8 cellular contexts compared by ENCODE assay signal in the genomic region with DNA sequence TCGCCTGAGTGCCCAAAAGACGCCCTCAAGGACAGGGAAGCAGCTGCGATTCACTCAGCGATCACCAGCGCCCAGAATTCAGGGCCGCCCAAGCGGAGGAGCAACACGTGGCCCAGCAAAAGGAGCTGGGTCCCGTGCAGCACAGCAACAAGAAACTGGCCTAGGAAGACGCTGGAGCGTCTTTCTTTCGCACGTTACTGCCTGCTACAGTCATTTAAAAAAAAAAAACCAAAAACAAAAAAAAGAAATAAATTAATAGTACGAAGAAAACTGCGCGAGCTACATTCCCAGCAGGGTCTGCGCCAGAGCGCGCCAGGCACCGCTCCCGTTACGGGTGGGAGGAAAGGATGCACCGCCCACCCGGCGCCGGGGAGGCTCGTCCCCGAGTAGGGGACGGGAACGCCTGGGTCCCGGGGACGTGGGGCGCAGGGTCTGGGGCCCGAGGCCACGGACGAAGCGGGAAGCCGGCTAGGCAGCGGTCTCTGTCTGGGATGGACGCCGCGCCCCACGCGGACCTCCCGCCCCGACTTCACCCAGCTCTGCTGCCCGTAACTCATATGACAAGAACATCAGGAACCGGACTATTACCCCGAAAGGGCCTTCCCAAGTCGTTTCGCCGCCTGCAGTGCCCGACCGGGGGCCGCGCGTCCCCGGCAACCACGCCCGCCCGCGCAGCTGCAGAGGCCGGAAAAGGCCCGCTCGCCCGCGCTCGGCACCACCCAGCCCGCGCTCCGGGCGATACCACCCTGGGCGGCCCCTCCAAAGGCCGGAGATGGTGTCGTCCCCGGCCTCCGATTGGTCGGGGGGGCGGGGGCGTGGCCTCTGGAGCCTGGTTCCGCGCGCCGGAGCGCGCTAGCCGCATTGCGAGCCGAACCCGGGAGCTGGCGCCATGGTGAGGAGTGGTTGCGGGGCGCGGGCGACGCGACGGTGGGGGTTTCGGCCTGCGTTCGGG.
DNase-seq lines count a peak whose midpoint lies in the region; FAIRE-seq and TF ChIP-seq lines count a peak whose summit lies in the region.

A gene with protein sequence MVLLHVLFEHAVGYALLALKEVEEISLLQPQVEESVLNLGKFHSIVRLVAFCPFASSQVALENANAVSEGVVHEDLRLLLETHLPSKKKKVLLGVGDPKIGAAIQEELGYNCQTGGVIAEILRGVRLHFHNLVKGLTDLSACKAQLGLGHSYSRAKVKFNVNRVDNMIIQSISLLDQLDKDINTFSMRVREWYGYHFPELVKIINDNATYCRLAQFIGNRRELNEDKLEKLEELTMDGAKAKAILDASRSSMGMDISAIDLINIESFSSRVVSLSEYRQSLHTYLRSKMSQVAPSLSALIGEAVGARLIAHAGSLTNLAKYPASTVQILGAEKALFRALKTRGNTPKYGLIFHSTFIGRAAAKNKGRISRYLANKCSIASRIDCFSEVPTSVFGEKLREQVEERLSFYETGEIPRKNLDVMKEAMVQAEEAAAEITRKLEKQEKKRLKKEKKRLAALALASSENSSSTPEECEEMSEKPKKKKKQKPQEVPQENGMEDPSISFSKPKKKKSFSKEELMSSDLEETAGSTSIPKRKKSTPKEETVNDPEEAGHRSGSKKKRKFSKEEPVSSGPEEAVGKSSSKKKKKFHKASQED (plus strand): TSS at position 861 of the 952 bp plus-strand sequence. CDS start 29 bp downstream, at position 890.

- H3K4me3 ChIP-seq in Loucy (ENCODE audit: low read length, poor library complexity, severe bottlenecking) = peak within 1 kb of the TSS; percentile 99
- peak within 1 kb of the TSS; percentile 97 for H3K4me3 ChIP-seq in fibroblast of pulmonary artery (replicated peaks; ENCODE audit: low read depth, low read length)

- peak within 1 kb of the TSS; percentile 99 for H3K4me2 ChIP-seq in Loucy (ENCODE audit: low read depth, low read length, poor library complexity, severe bottlenecking)

- peak; percentile 90 for TF ChIP-seq POLR2A in H54 (IDR thresholded peaks at IDR 0.05; ENCODE audit: low read depth, low read length)

- no peaks in the 10 kb centered on the region for H3K9me3 Mint-ChIP-seq in nephron progenitor cell
- no peaks in the 10 kb centered on the region for H3K9me3 Mint-ChIP-seq in stimulated activated naive CD8-positive, alpha-beta T cell treated with anti-CD3 and anti-CD28 coated beads, Interleukin-15, Interleukin-2, amounts not matched to agents 100 ng/mL and 50 ng/mL, for 24 hours

- peaks cover 29% of the 10 kb centered on the region for H3K4me1 Mint-ChIP-seq in nephron progenitor cell
- peaks cover 45% of the 10 kb centered on the region for H3K4me1 Mint-ChIP-seq in stimulated activated naive CD8-positive, alpha-beta T cell treated with anti-CD3 and anti-CD28 coated beads, Interleukin-15, Interleukin-2, amounts not matched to agents 100 ng/mL and 50 ng/mL, for 24 hours (ENCODE audit: low read depth)

- no peaks in the 10 kb centered on the region for H3K9me2 ChIP-seq in Loucy (replicated peaks; ENCODE audit: low read depth, low read length)

- H3K36me3 Mint-ChIP-seq in nephron progenitor cell (ENCODE audit: low read depth) = peaks cover 32% of the 10 kb centered on the region
- H3K36me3 Mint-ChIP-seq in stimulated activated naive CD8-positive, alpha-beta T cell treated with anti-CD3 and anti-CD28 coated beads, Interleukin-15, Interleukin-2, amounts not matched to agents 100 ng/mL and 50 ng/mL, for 24 hours (ENCODE audit: low read depth) = peaks cover 45% of the 10 kb centered on the region

- TF ChIP-seq CTCF in Loucy (conservative IDR thresholded peaks at IDR 0.05; ENCODE audit: low read length) (no peak), fibroblast of pulmonary artery (IDR thresholded peaks at IDR 0.05; ENCODE audit: low read length, missing control alignments) (no peak), nephron progenitor cell (IDR thresholded peaks at IDR 0.05) (no peak)

- H3K9me3 ChIP-seq in Loucy (ENCODE audit: insufficient read depth, low read depth, low read length) = no peaks in the 10 kb centered on the region

- no peak for FAIRE-seq in H54 (lab: Jason Lieb, UNC)

- peak within 1 kb of the TSS; percentile 95 for H2AFZ ChIP-seq in Loucy (ENCODE audit: low read length)

- H4K20me1 ChIP-seq in Loucy (ENCODE audit: insufficient read depth, low read length, poor library complexity, severe bottlenecking) = peaks cover 46% of the 10 kb centered on the region

- H3K4me1 ChIP-seq in Loucy (ENCODE audit: insufficient read depth, low read length, poor library complexity, severe bottlenecking) = peaks cover 38% of the 10 kb centered on the region

- H3K36me3 ChIP-seq in Loucy (ENCODE audit: insufficient read depth, low read length) = peaks cover 34% of the 10 kb centered on the region

- H3K4me3 Mint-ChIP-seq in nephron progenitor cell = peak within 1 kb of the TSS; percentile 93
- peak within 1 kb of the TSS; percentile 91 for H3K4me3 Mint-ChIP-seq in stimulated activated naive CD8-positive, alpha-beta T cell treated with anti-CD3 and anti-CD28 coated beads, Interleukin-15, Interleukin-2, amounts not matched to agents 100 ng/mL and 50 ng/mL, for 24 hours

- H3K79me2 ChIP-seq in Loucy (ENCODE audit: insufficient read depth, low read length) = peaks cover 56% of the 10 kb centered on the region

- H3K27me3 ChIP-seq in Loucy (ENCODE audit: insufficient read depth, low read length, poor library complexity, severe bottlenecking) = no peaks in the 10 kb centered on the region

- H3K9ac ChIP-seq in Loucy (ENCODE audit: low read depth, low read length, poor library complexity, severe bottlenecking) = peak within 1 kb of the TSS; percentile 94

- H3F3A ChIP-seq in Loucy (ENCODE audit: low read depth) = peaks cover 7% of the 10 kb centered on the region

- peaks cover 2% of the 10 kb centered on the region for H3K27me3 Mint-ChIP-seq in nephron progenitor cell (ENCODE audit: low read depth, poor library complexity)
- no peaks in the 10 kb centered on the region for H3K27me3 Mint-ChIP-seq in stimulated activated naive CD8-positive, alpha-beta T cell treated with anti-CD3 and anti-CD28 coated beads, Interleukin-15, Interleukin-2, amounts not matched to agents 100 ng/mL and 50 ng/mL, for 24 hours

- DNase-seq in EL (peak; percentile 91), H54 (ENCODE audit: insufficient read length, low spot score) (peak; percentile 83), SHP77 (lab: John Stamatoyannopoulos, UW) (peak; percentile 92 to 93), fibroblast of pulmonary artery (ENCODE audit: low read depth) (peak; percentile 91), nephron progenitor cell (peak; percentile 95)
- peak; percentile 97 for DNase-seq in activated effector memory CD4-positive, alpha-beta T cell treated with Interleukin-2 at 50 U/mL for 16 hours

- peak within 1 kb of the TSS; percentile 85 for H3K27ac Mint-ChIP-seq in nephron progenitor cell
- H3K27ac Mint-ChIP-seq in stimulated activated naive CD8-positive, alpha-beta T cell treated with anti-CD3 and anti-CD28 coated beads, Interleukin-15, Interleukin-2, amounts not matched to agents 100 ng/mL and 50 ng/mL, for 24 hours = peak within 1 kb of the TSS; percentile 95

Comparison
In these comparisons a context has a peak if more than half of its experiments do, and no peak if none do; other contexts are left out.
1. Peak in every context shown above with its lines: DNase-seq and H3K4me3 ChIP-seq.